23 cellular contexts compared by ENCODE assay signal in the genomic region with DNA sequence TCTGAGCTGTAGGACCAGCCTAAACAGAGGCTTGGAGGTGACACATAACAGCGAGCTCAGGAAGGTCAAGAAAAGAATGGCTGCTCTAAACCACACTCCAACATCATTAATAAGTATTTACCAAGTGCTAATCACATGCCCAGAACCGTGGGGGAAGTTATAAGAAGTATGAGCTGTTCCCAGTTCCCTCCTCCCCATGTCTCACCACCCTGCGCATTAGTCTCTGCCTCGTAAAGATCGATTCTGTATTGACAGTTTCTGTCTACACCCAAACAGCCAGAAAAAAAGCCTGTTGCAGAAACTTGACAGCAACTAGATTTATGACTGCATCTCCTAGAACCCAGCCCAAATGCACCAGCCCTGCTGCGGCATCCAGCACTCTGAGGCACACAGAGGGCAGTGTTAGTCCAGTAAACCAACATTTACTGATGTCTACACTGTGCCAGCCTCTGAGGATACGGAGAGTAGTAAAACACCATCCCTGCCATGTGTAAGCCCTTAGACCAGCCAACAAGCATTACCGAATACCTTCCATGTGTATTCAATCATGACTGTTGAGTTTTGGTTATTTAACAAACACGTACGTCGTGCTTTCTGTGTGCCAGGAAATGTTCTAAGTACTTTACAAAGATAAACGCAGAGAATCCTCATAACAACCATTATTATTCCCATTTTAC.
A peak's percentile ranks its signal among the peaks of the same experiment; 100 is the strongest.
DNase-seq lines count a peak whose midpoint lies in the region; ATAC-seq, FAIRE-seq and TF ChIP-seq lines count a peak whose summit lies in the region.
"Had no signal": no experiment of that assay in that cellular context is flagged by ENCODE, and none has a peak within 500 bp of the region (broad histone marks: within the 10 kb centered on the region; RNA-seq: fewer than 3 reads in every experiment).

No MANE protein-coding gene starts in this region.

- TF ChIP-seq CTCF in VCaP (conservative IDR thresholded peaks at IDR 0.05) = peak; percentile 18; the same call in 1 of the 2 replicates
- TF ChIP-seq CTCF in fibroblast of the aortic adventitia (IDR thresholded peaks at IDR 0.05; ENCODE audit: insufficient read depth, low read length) = no peak
- no peak for TF ChIP-seq CTCF in pancreas (IDR thresholded peaks at IDR 0.05)

- 40 to 52% methylated on average over 12 of the region's 12 CpGs for WGBS in pancreas, 2 donors

- no peaks in the 10 kb centered on the region for H3K36me3 ChIP-seq in pancreas
- H3K36me3 ChIP-seq: right atrium auricular region, transverse colon had no signal

- FAIRE-seq in pancreas (lab: Jason Lieb, UNC) = no peak

- ATAC-seq in pancreas (peak in 3 of 4 donors; percentile 19 to 53 (median 42)), HG03039 (IDR thresholded peaks at IDR 0.05; ENCODE audit: unreplicated experiment) (no peak)
- ATAC-seq: HCT116; naive thymus-derived CD4-positive, alpha-beta T cell; stimulated activated naive CD8-positive, alpha-beta T cell treated with anti-CD3 and anti-CD28 coated beads, Interleukin-15, Interleukin-2, amounts not matched to agents 100 U/mL and 50 U/mL, for 24 hours had no signal

- H3K27ac ChIP-seq in VCaP (0 out of 2 replicates have a peak overlapping the region, but pooled peaks have one; percentile 26), pancreas (no peak overlapping the region)
- H3K27ac ChIP-seq: PC-9, right atrium auricular region, transverse colon had no signal

- H3K9me3 ChIP-seq in pancreas = no peaks in the 10 kb centered on the region
- H3K9me3 ChIP-seq: right atrium auricular region, transverse colon had no signal

- DNase-seq in AG20443 (ENCODE audit: low spot score) = peak; percentile 48
- peak; percentile 35 for DNase-seq in fibroblast of the aortic adventitia (ENCODE audit: low read depth)
- DNase-seq in pancreas = no peak
- DNase-seq in iPS-NIHi7 (ENCODE audit: extremely low spot score) = no peak
- DNase-seq in superior temporal gyrus (ENCODE audit: extremely low spot score) = no peak
- no peak for DNase-seq in SK-N-DZ (ENCODE audit: low spot score)
- DNase-seq: activated CD4-positive, alpha-beta T cell treated with anti-CD3 and anti-CD28 coated beads for 4 hours; activated naive CD4-positive, alpha-beta T cell treated with anti-CD3 and anti-CD28 coated beads, Interleukin-2, amount 50 U/mL, for 16 hours; activated T-cell treated with anti-CD3 and anti-CD28 coated beads, Interleukin-2, amount 50 U/mL, for 48 hours; Kasumi-1; naive thymus-derived CD4-positive, alpha-beta T cell; NCI-H187 treated with DMSO at 0.1 percent for 48 hours; NCI-H2227 treated with DMSO at 0.1 percent for 48 hours; NCI-H82; stimulated activated CD4-positive, alpha-beta T cell treated with anti-CD3 and anti-CD28 coated beads, Interleukin-12 subunit alpha, Interleukin-12 subunit beta, amount 100 ng/mL, for 4 hours; stimulated activated CD4-positive, alpha-beta T cell treated with anti-CD3 and anti-CD28 coated beads, Interleukin-4, amount 100 ng/mL, for 4 hours; stimulated activated naive CD8-positive, alpha-beta T cell treated with anti-CD3 and anti-CD28 coated beads, Interleukin-15, Interleukin-2, amounts not matched to agents 100 U/mL and 50 U/mL, for 24 hours; transverse colon had no signal

- H3K4me1 ChIP-seq in pancreas = no peaks in the 10 kb centered on the region
- H3K4me1 ChIP-seq: right atrium auricular region, transverse colon had no signal

- no peak overlapping the region for H3K4me3 ChIP-seq in fibroblast of the aortic adventitia (ENCODE audit: low read depth, low read length)
- H3K4me3 ChIP-seq in pancreas = no peak overlapping the region
- H3K4me3 ChIP-seq: PC-9, right atrium auricular region, transverse colon had no signal

- H3K27me3 ChIP-seq in pancreas = no peaks in the 10 kb centered on the region
- H3K27me3 ChIP-seq: right atrium auricular region had no signal

- intact Hi-C loops in pancreas (cut with DNase I) = no loop called here

Comparison
In these comparisons a context has a peak if more than half of its experiments do, and no peak if none do; other contexts are left out.
1. DNase-seq: peak in AG20443 (single experiment) and fibroblast of the aortic adventitia (single experiment); none in pancreas (0 of 6), iPS-NIHi7 (single experiment), superior temporal gyrus (single experiment) and SK-N-DZ (single experiment).